In the genomic region with DNA sequence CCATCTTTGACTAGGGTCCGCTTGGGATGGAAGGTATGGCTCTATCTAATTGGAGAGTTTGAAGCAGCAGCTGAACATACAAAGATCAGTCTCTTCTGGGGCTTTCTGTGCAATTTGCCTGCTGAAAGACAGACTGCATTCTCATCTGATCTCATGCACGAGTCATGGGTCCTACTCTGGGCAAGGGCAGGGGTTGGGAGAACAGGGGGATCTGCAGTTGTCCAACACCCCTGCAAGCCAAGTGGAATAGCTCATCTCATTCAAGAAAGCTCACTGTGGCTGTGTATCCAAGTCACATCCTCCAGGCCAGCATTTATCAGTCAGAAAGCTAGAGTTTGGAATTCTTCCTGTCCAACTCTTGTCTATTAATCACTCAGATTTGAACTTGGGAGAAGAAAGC, we compare ENCODE assay signal across 20 cellular contexts.
DNase-seq lines count a peak whose midpoint lies in the region; ATAC-seq and TF ChIP-seq lines count a peak whose summit lies in the region.
"Had no signal": no experiment of that assay in that cellular context is flagged by ENCODE, and none has a peak within 500 bp of the region (broad histone marks: within the 10 kb centered on the region; RNA-seq: fewer than 3 reads in every experiment).

No MANE protein-coding gene starts in this region.

- no peak overlapping the region for H2AK9ac ChIP-seq in IMR-90 (replicated peaks; ENCODE audit: low read depth, low read length, poor library complexity)

- H3K4me3 Mint-ChIP-seq in central memory CD8-positive, alpha-beta T cell, result no peak overlapping the region
- H3K4me3 Mint-ChIP-seq in Calu3 (ENCODE audit: low read depth, unreplicated experiment), result no peak overlapping the region
- no peak overlapping the region for H3K4me3 Mint-ChIP-seq in T-helper 2 cell treated with Interferon-gamma antibody and Interleukin-4, amounts not matched to agents 5 μg/mL and 100 μg/mL, for 36 hours
- H3K4me3 Mint-ChIP-seq: CD8-positive, alpha-beta memory T cell; HFFc6 had no signal

- H3K9ac ChIP-seq in IMR-90 (ENCODE audit: low read depth, low read length), result no peak overlapping the region

- no peaks in the 10 kb centered on the region for H3K4me1 Mint-ChIP-seq in central memory CD8-positive, alpha-beta T cell
- no peaks in the 10 kb centered on the region for H3K4me1 Mint-ChIP-seq in Calu3 (ENCODE audit: low read depth, unreplicated experiment)
- H3K4me1 Mint-ChIP-seq in T-helper 2 cell treated with Interferon-gamma antibody and Interleukin-4, amounts not matched to agents 5 μg/mL and 100 μg/mL, for 36 hours (ENCODE audit: low read depth), result no peaks in the 10 kb centered on the region
- H3K4me1 Mint-ChIP-seq: CD8-positive, alpha-beta memory T cell had no signal

- H4K5ac ChIP-seq in IMR-90 (ENCODE audit: low read depth, low read length), result no peak overlapping the region

- 0 out of 2 replicates have a peak, but pooled peaks cover 3% of the 10 kb centered on the region for H3K9me1 ChIP-seq in IMR-90 (ENCODE audit: insufficient read depth, low read length)

- no peak overlapping the region for H4K91ac ChIP-seq in IMR-90 (ENCODE audit: insufficient read depth, low read depth, low read length)

- TF ChIP-seq RAD21 in IMR-90 (IDR thresholded peaks at IDR 0.05; ENCODE audit: low read length), result no peak

- H3K27me3 ChIP-seq in IMR-90 (ENCODE audit: control insufficient read depth, insufficient read depth, low read length), result no peaks in the 10 kb centered on the region

- no peak overlapping the region for H4K8ac ChIP-seq in IMR-90 (ENCODE audit: low read depth in 2 of 2, low read length in 2 of 2)

- WGBS in IMR-90 (ENCODE audit: extremely low coverage in 2 of 2, insufficient read length in 1 of 2), 2 experiments, result no CpG with 5 or more reads among the region's 2 CpGs

- POLR2A ChIA-PET in IMR-90 (lab: Charles Lee; ENCODE audit: unreplicated experiment), result no interaction called here
- POLR2A ChIA-PET in GM10248 (lab: Yijun Ruan, JAX), result no interaction called here

- H3K14ac ChIP-seq in IMR-90 (replicated peaks; ENCODE audit: low read depth, low read length), result no peak overlapping the region

- H3K4ac ChIP-seq in IMR-90 (ENCODE audit: low read depth, low read length), result no peak overlapping the region

- H3K18ac ChIP-seq in IMR-90 (ENCODE audit: low read depth, low read length), result no peak overlapping the region

- no peak overlapping the region for H2AK5ac ChIP-seq in IMR-90 (ENCODE audit: low read depth, low read length)

- H3K36me3 ChIP-seq in IMR-90 (ENCODE audit: control insufficient read depth, insufficient read depth, low read length), result no peaks in the 10 kb centered on the region

- no peak overlapping the region for H3K27ac Mint-ChIP-seq in central memory CD8-positive, alpha-beta T cell (ENCODE audit: low read depth)
- no peak overlapping the region for H3K27ac Mint-ChIP-seq in Calu3 (ENCODE audit: unreplicated experiment)
- H3K27ac Mint-ChIP-seq in T-helper 2 cell treated with Interferon-gamma antibody and Interleukin-4, amounts not matched to agents 5 μg/mL and 100 μg/mL, for 36 hours, result no peak overlapping the region
- H3K27ac Mint-ChIP-seq: HFFc6 had no signal

- H2BK20ac ChIP-seq in IMR-90 (ENCODE audit: low read depth, low read length), result no peak overlapping the region

- ATAC-seq in IMR-90 (ENCODE audit: low read depth), result peak; percentile 72
- ATAC-seq in central memory CD8-positive, alpha-beta T cell (replicated peaks; ENCODE audit: extremely low read depth, poor library complexity, severe bottlenecking), result peak; percentile 24
- ATAC-seq: HepG2 had no signal

- TF ChIP-seq POLR2A in IMR-90 (IDR thresholded peaks at IDR 0.05; ENCODE audit: low read depth, low read length), result no peak

- H3K4me1 ChIP-seq in IMR-90 (ENCODE audit: control insufficient read depth, insufficient read depth, low read length), result no peaks in the 10 kb centered on the region

- H2BK120ac ChIP-seq in IMR-90 (ENCODE audit: low read depth, low read length), result no peak overlapping the region

- TF ChIP-seq CTCF in IMR-90 (conservative IDR thresholded peaks at IDR 0.05; ENCODE audit: low read depth, low read length), result no peak
- no peak for TF ChIP-seq CTCF in GM10248 (IDR thresholded peaks at IDR 0.05; ENCODE audit: control extremely low read depth, extremely low read depth, low read depth, missing control alignments)
- TF ChIP-seq CTCF in Calu3 (IDR thresholded peaks at IDR 0.05; ENCODE audit: unreplicated experiment), result no peak

- BruUV-seq in IMR-90 (replicated peaks; lab: Mats Ljungman, UMichigan), result no TSS peak
- BruUV-seq in Calu3 (replicated peaks; lab: Mats Ljungman, UMichigan), result no TSS peak

- H3K4me2 ChIP-seq in IMR-90 (ENCODE audit: low read depth, low read length), result no peak overlapping the region

- no peaks in the 10 kb centered on the region for H3K9me3 Mint-ChIP-seq in central memory CD8-positive, alpha-beta T cell
- H3K9me3 Mint-ChIP-seq in Calu3 (ENCODE audit: low read depth, unreplicated experiment), result peaks cover 8% of the 10 kb centered on the region
- no peaks in the 10 kb centered on the region for H3K9me3 Mint-ChIP-seq in T-helper 2 cell treated with Interferon-gamma antibody and Interleukin-4, amounts not matched to agents 5 μg/mL and 100 μg/mL, for 36 hours
- H3K9me3 Mint-ChIP-seq: CD8-positive, alpha-beta memory T cell had no signal

- dilution Hi-C loops in IMR-90 (cut with HindIII; ENCODE audit: low sequenced_read_pairs, unreplicated experiment), result no loop called here

- H3K79me1 ChIP-seq in IMR-90 (ENCODE audit: low read depth in 1 of 2, low read length in 2 of 2), result no peaks in the 10 kb centered on the region

- CTCF ChIA-PET in IMR-90 (lab: Yijun Ruan, JAX), result interaction anchor here (0.7 to 1.1 kb wide), 2 partner anchors 36 to 58 kb away, joined by 3 read pairs; no protein-coding TSS in a partner anchor
- CTCF ChIA-PET in GM10248 (lab: Yijun Ruan, JAX), result no interaction called here
- CTCF ChIA-PET in Calu3 (lab: Charles Lee), result interaction anchor here (0.7 kb wide), 1 partner anchor 277 kb away, joined by 3 read pairs; no protein-coding TSS in a partner anchor

- no peak overlapping the region for H3K23ac ChIP-seq in IMR-90 (ENCODE audit: low read depth, low read length)

- no peak overlapping the region for H2AFZ ChIP-seq in IMR-90 (replicated peaks; ENCODE audit: low read length, poor library complexity)

- no peaks in the 10 kb centered on the region for H3K9me3 ChIP-seq in IMR-90 (ENCODE audit: control insufficient read depth, insufficient read depth, low read length)

- H3K27me3 Mint-ChIP-seq in central memory CD8-positive, alpha-beta T cell, result peaks cover 8% of the 10 kb centered on the region
- H3K27me3 Mint-ChIP-seq in Calu3 (ENCODE audit: unreplicated experiment), result no peaks in the 10 kb centered on the region
- H3K27me3 Mint-ChIP-seq in T-helper 2 cell treated with Interferon-gamma antibody and Interleukin-4, amounts not matched to agents 5 μg/mL and 100 μg/mL, for 36 hours (ENCODE audit: low read depth), result no peaks in the 10 kb centered on the region

- no peak overlapping the region for H3K4me3 ChIP-seq in IMR-90 (ENCODE audit: insufficient read depth, low read depth, low read length)

- in situ Hi-C loops in IMR-90 (cut with MboI; ENCODE audit: low sequenced_read_pairs), result no loop called here

- H3K27ac ChIP-seq in IMR-90 (ENCODE audit: insufficient read depth, low read length), result no peak overlapping the region
- H3K27ac ChIP-seq: HL-60 had no signal

- H3K56ac ChIP-seq in IMR-90 (ENCODE audit: extremely low read depth, insufficient read depth, low read length), result no peak overlapping the region

- H2BK15ac ChIP-seq in IMR-90 (ENCODE audit: low read depth, low read length), result no peak overlapping the region

- DNase-seq in IMR-90, result peak; percentile 42
- no peak for DNase-seq in central memory CD8-positive, alpha-beta T cell (ENCODE audit: low spot score in 2 of 2)
- peak; percentile 69 for DNase-seq in islet precursor cell
- no peak for DNase-seq in GM10248 (ENCODE audit: extremely low spot score)
- no peak for DNase-seq in SKM-1 treated with dmso at 0.1 percent for 144 hours (lab: John Stamatoyannopoulos, UW; ENCODE audit: unreplicated experiment)
- DNase-seq in Calu3, result no peak
- DNase-seq in T-helper 2 cell treated with Interferon-gamma antibody and Interleukin-4, amounts not matched to agents 5 μg/mL and 100 μg/mL, for 36 hours (ENCODE audit: low spot score), result no peak
- DNase-seq: AML-193; CD8-positive, alpha-beta memory T cell; GDM1; HFFc6; KG1; NCI-H1105; NCI-H146; NCI-H2029; NCI-H345; NCI-H774; NK-92 treated with Interleukin-12 subunit alpha and Interleukin-12 subunit beta, amount 100 ng/mL, for 24 hours had no signal

- no peaks in the 10 kb centered on the region for H3K36me3 Mint-ChIP-seq in central memory CD8-positive, alpha-beta T cell (ENCODE audit: insufficient read depth)
- no peaks in the 10 kb centered on the region for H3K36me3 Mint-ChIP-seq in Calu3 (ENCODE audit: insufficient read depth, unreplicated experiment)
- no peaks in the 10 kb centered on the region for H3K36me3 Mint-ChIP-seq in T-helper 2 cell treated with Interferon-gamma antibody and Interleukin-4, amounts not matched to agents 5 μg/mL and 100 μg/mL, for 36 hours (ENCODE audit: low read depth)

- H4K20me1 ChIP-seq in IMR-90 (ENCODE audit: insufficient read depth, low read length), result no peaks in the 10 kb centered on the region

- intact Hi-C loops in IMR-90 (cut with micrococcal nuclease), result no loop called here
- intact Hi-C loops in Calu3 (cut with micrococcal nuclease; ENCODE audit: unreplicated experiment), result no loop called here

- no peak overlapping the region for H2BK5ac ChIP-seq in IMR-90 (ENCODE audit: low read depth, low read length, poor library complexity, severe bottlenecking)

TF ChIP-seq in IMR-90, 13 proteins besides CTCF, POLR2A, EP300 and RAD21:
- TF ChIP-seq BHLHE40 (IDR thresholded peaks at IDR 0.05; ENCODE audit: low read depth, low read length) (0 out of 2 replicates have a peak, but pooled peaks have one; percentile 19), CEBPB (IDR thresholded peaks at IDR 0.05; ENCODE audit: low read depth, low read length) (no peak)

Comparison
In these comparisons a context has a peak if more than half of its experiments do, and no peak if none do; other contexts are left out.
1. DNase-seq: peak in IMR-90 (single experiment) and islet precursor cell (single experiment); none in central memory CD8-positive, alpha-beta T cell (0 of 2), GM10248 (single experiment), SKM-1 treated with dmso at 0.1 percent for 144 hours (single experiment), Calu3 (single experiment) and T-helper 2 cell treated with Interferon-gamma antibody and Interleukin-4, amounts not matched to agents 5 μg/mL and 100 μg/mL, for 36 hours (single experiment).